ENCODE assay signal across 9 cellular contexts in genomic region chr10:103757531-103758293, GRCh38.
DNase-seq lines count a peak whose midpoint lies in the region; ATAC-seq and TF ChIP-seq lines count a peak whose summit lies in the region.
"Had no signal": no experiment of that assay in that cellular context is flagged by ENCODE, and none has a peak within 500 bp of the region (broad histone marks: within the 10 kb centered on the region; RNA-seq: fewer than 3 reads in every experiment).

No MANE protein-coding gene starts in this region.

- peaks cover 0 to 1% (median 0%) of the 10 kb centered on the region in 11 donors for H3K9me3 Mint-ChIP-seq in naive thymus-derived CD4-positive, alpha-beta T cell

- peak; percentile 82 for ATAC-seq in naive thymus-derived CD4-positive, alpha-beta T cell
- no peak for ATAC-seq in GM18907 (IDR thresholded peaks at IDR 0.05; ENCODE audit: unreplicated experiment)
- no peak for ATAC-seq in HG03175 (IDR thresholded peaks at IDR 0.05; ENCODE audit: unreplicated experiment)
- ATAC-seq in HG03280 (IDR thresholded peaks at IDR 0.05; ENCODE audit: unreplicated experiment) = no peak
- ATAC-seq: GM12878 had no signal

- peak overlapping the region in 5 of 9 donors; percentile 27 to 76 (median 56) for H3K27ac Mint-ChIP-seq in naive thymus-derived CD4-positive, alpha-beta T cell

- no peaks in the 10 kb centered on the region for H3K36me3 ChIP-seq in naive thymus-derived CD4-positive, alpha-beta T cell (ENCODE audit: control insufficient read depth in 2 of 3, insufficient read depth in 3 of 3, low read length in 3 of 3)

- H3K4me1 ChIP-seq in naive thymus-derived CD4-positive, alpha-beta T cell (ENCODE audit: control insufficient read depth in 2 of 2, insufficient read depth in 2 of 2, low read length in 2 of 2) = peaks cover 25 to 30% of the 10 kb centered on the region in 2 donors

- DNase-seq in AG20443 (ENCODE audit: low spot score) (peak; percentile 89), HL-60 (ENCODE audit: low read depth in 1 of 2, low spot score in 1 of 2) (peak; percentile 91 to 92), UCSD-AML1 (lab: John Stamatoyannopoulos, UW; ENCODE audit: unreplicated experiment) (peak; percentile 94), epidermal melanocyte (ENCODE audit: insufficient read length, low spot score) (peak; percentile 76)
- peak in 4 of 9 donors; percentile 10 to 82 (median 30) for DNase-seq in naive thymus-derived CD4-positive, alpha-beta T cell

- H3K27me3 Mint-ChIP-seq in naive thymus-derived CD4-positive, alpha-beta T cell = peaks cover 0 to 34% (median 0%) of the 10 kb centered on the region in 5 donors

- no peaks in the 10 kb centered on the region for H3K27me3 ChIP-seq in HL-60 (ENCODE audit: insufficient read depth, poor library complexity, severe bottlenecking)
- H3K27me3 ChIP-seq in naive thymus-derived CD4-positive, alpha-beta T cell (ENCODE audit: control insufficient read depth in 2 of 2, insufficient read depth in 2 of 2, low read length in 2 of 2) = no peaks in the 10 kb centered on the region

- H3K4me3 Mint-ChIP-seq in naive thymus-derived CD4-positive, alpha-beta T cell = peak overlapping the region in 8 of 10 donors; percentile 3 to 77 (median 32)

- no peak for TF ChIP-seq CTCF in HL-60 (IDR thresholded peaks at IDR 0.05; ENCODE audit: insufficient read depth, low read length)

- no peak overlapping the region for H3K4me3 ChIP-seq in HL-60 (replicated peaks; ENCODE audit: insufficient read depth, low read length)
- no peak overlapping the region for H3K4me3 ChIP-seq in naive thymus-derived CD4-positive, alpha-beta T cell (ENCODE audit: low read length)
- H3K4me3 ChIP-seq: GM12878 had no signal

- peak overlapping the region; percentile 84 for H3K27ac ChIP-seq in HL-60 (replicated peaks)
- H3K27ac ChIP-seq in naive thymus-derived CD4-positive, alpha-beta T cell (ENCODE audit: low read depth, low read length) = no peak overlapping the region

- intact Hi-C loops in naive thymus-derived CD4-positive, alpha-beta T cell (cut with micrococcal nuclease) = loop anchor here in 1 of 2 donors (5.0 kb wide), 1 partner anchor 45 kb away; no protein-coding TSS in a partner anchor

- H3K4me1 Mint-ChIP-seq in naive thymus-derived CD4-positive, alpha-beta T cell = peaks cover 23 to 60% (median 33%) of the 10 kb centered on the region in 7 donors

- CTCF ChIA-PET in naive thymus-derived CD4-positive, alpha-beta T cell (lab: Charles Lee) = interaction anchor here (0.9 kb wide), 1 partner anchor 25 kb away, joined by 4 read pairs; no protein-coding TSS in a partner anchor

- POLR2A ChIA-PET in naive thymus-derived CD4-positive, alpha-beta T cell (lab: Charles Lee) = interaction anchor here (1.4 to 1.5 kb wide), 2 partner anchors 11 to 14 kb away, joined by 5 to 7 read pairs; no protein-coding TSS in a partner anchor

- peaks cover 0 to 3% (median 0%) of the 10 kb centered on the region in 5 donors for H3K36me3 Mint-ChIP-seq in naive thymus-derived CD4-positive, alpha-beta T cell

- H3K9me3 ChIP-seq in naive thymus-derived CD4-positive, alpha-beta T cell (ENCODE audit: control insufficient read depth in 2 of 3, low read length in 3 of 3) = no peaks in the 10 kb centered on the region
